7 cellular contexts compared by ENCODE assay signal in the genomic region with DNA sequence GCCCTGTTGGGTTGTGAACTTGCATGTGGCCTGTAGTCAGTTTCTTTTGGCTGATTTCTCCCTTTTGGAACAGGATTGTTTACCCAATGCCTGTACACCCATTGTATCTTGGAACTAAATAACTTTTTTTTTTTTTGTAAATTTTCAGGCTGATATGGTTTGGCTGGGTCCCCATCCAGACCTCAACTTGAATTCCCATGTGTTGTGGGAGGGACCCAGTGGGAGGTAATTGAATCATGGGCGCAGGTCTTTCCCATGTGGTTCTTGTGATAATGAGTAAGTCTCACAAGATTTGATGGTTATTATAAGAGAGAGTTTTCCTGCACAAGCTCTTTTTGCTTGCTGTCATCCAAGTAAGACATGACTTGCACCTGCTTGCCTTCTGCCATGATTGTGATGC.
"Had no signal": no experiment of that assay in that cellular context is flagged by ENCODE, and none has a peak within 500 bp of the region (broad histone marks: within the 10 kb centered on the region; RNA-seq: fewer than 3 reads in every experiment).

No MANE protein-coding gene starts in this region.

- H3K27me3 Mint-ChIP-seq: IgD-negative memory B cell had no signal

- H3K27ac ChIP-seq: HL-60 had no signal

- DNase-seq: IMR-90, KBM-7 had no signal

- H3K27ac Mint-ChIP-seq: IgD-negative memory B cell had no signal

- FAIRE-seq: HepG2, HTR-8/SVneo, K562 had no signal

- H3K4me1 Mint-ChIP-seq: IgD-negative memory B cell had no signal

- H3K4me3 Mint-ChIP-seq: IgD-negative memory B cell had no signal

- H3K36me3 Mint-ChIP-seq: IgD-negative memory B cell had no signal

- ATAC-seq: HepG2, K562 had no signal

- H3K4me3 ChIP-seq: K562 had no signal
